ENCODE assay signal across 8 cellular contexts in the genomic region with DNA sequence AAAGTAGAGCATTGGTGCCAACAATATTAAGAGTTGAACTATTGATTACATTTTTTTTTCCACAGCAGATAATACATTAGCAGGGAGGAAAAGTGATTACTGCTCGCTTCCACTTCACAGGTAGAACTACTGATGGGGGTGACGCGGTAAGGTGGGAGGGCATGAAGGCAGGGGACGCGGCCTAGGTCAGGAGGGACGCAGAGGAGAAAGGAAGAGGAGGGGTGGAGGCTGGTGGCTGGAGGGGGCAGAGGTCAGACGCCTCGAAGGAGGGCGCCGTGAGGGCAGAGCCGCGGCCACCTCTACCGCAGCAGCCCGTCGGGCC. TPM values are rescaled to one million over a fixed set of nuclear protein-coding genes. Genes with fewer than 3 reads are reported as not detected.
DNase-seq lines count a peak whose midpoint lies in the region; ATAC-seq and TF ChIP-seq lines count a peak whose summit lies in the region.

No MANE protein-coding gene starts in this region.

- peak overlapping the region; percentile 26 to 86 for H3K9ac ChIP-seq in mucosa of rectum (ENCODE audit: low read depth in 1 of 2, low read length in 2 of 2)

- H3K4me3 ChIP-seq in AG04449 (ENCODE audit: low read depth, low read length) (peak overlapping the region; percentile 70), brain microvascular endothelial cell (ENCODE audit: low read depth, low read length) (peak overlapping the region; percentile 56), mucosa of rectum (ENCODE audit: low read length in 2 of 2) (peak overlapping the region; percentile 79 to 86)

- H3K27ac ChIP-seq in brain microvascular endothelial cell (peak overlapping the region; percentile 86), mucosa of rectum (ENCODE audit: low read depth in 2 of 2, low read length in 2 of 2) (peak overlapping the region; percentile 93)

- H3K27me3 ChIP-seq in brain microvascular endothelial cell (replicated peaks) = no peaks in the 10 kb centered on the region
- H3K27me3 ChIP-seq in mucosa of rectum (ENCODE audit: control insufficient read depth in 2 of 2, insufficient read depth in 2 of 2, low read length in 2 of 2) = no peaks in the 10 kb centered on the region

- TF ChIP-seq CTCF in AG04449 (IDR thresholded peaks at IDR 0.05; ENCODE audit: insufficient read depth, low read length, missing control alignments) (no peak), HFFc6 (IDR thresholded peaks at IDR 0.05) (no peak), brain microvascular endothelial cell (IDR thresholded peaks at IDR 0.05; ENCODE audit: low read depth, low read length, missing control alignments) (no peak)

- H3K27me3 Mint-ChIP-seq in HFFc6 (ENCODE audit: insufficient read depth) = no peaks in the 10 kb centered on the region; the same call in 1 of the 2 replicates

- no peaks in the 10 kb centered on the region for H3K9me3 Mint-ChIP-seq in HFFc6

- peak overlapping the region; percentile 82 for H3K4me3 Mint-ChIP-seq in HFFc6

- ATAC-seq in GM18867 (IDR thresholded peaks at IDR 0.05; ENCODE audit: unreplicated experiment) = no peak

- H3K4me1 Mint-ChIP-seq in HFFc6 (ENCODE audit: low read depth) = peaks cover 42% of the 10 kb centered on the region

- CTCF ChIA-PET in AG04449 (lab: Yijun Ruan, JAX) = interaction anchor here (0.6 to 4.4 kb wide), 21 partner anchors 10 to 548 kb away, joined by 3 to 42 read pairs (median 4); no protein-coding TSS in a partner anchor

- H3K36me3 Mint-ChIP-seq in HFFc6 (ENCODE audit: low read depth) = no peaks in the 10 kb centered on the region

- in situ Hi-C loops in brain microvascular endothelial cell (cut with HindIII; ENCODE audit: low pct_ligation_motif_present, low sequenced_read_pairs) = no loop called here

- POLR2A ChIA-PET in AG04449 (lab: Yijun Ruan, JAX) = no interaction called here

- DNase-seq in AG04449 (ENCODE audit: low read depth, low spot score) = no peak
- no peak for DNase-seq in HFFc6
- DNase-seq in brain microvascular endothelial cell = no peak
- DNase-seq in NCI-H2029 (lab: John Stamatoyannopoulos, UW) = no peak
- DNase-seq in SK-N-DZ (ENCODE audit: low spot score) = no peak
- DNase-seq in NCI-H1930 (lab: John Stamatoyannopoulos, UW) = no peak

- peak overlapping the region; percentile 42 for H3K27ac Mint-ChIP-seq in HFFc6

- peaks cover 4 to 10% of the 10 kb centered on the region in 2 donors for H3K4me1 ChIP-seq in mucosa of rectum (ENCODE audit: control insufficient read depth in 2 of 2, insufficient read depth in 2 of 2, low read length in 2 of 2)

- H3K9me3 ChIP-seq in mucosa of rectum (ENCODE audit: control insufficient read depth in 2 of 2, low read length in 2 of 2) = no peaks in the 10 kb centered on the region

- H3K36me3 ChIP-seq in brain microvascular endothelial cell (replicated peaks) (no peaks in the 10 kb centered on the region), mucosa of rectum (ENCODE audit: control insufficient read depth in 2 of 2, insufficient read depth in 2 of 2, low read length in 2 of 2) (no peaks in the 10 kb centered on the region)

RNA-seq across cellular contexts. Expression of gene B3GLCT, which starts 0.3 kb away (rescaled TPM):
- total RNA-seq in HFFc6 (2021; fragmentation: NEBNext Ultra II Directional; extraction: Animal tissue kit (Norgen Biotek cat#: 25700)) = 1 to 10 TPM; 5.0 to 7.5 (median 6.9) TPM
- polyA plus RNA-seq in SK-N-DZ (2014; cell fraction: cytosol; rRNA removed) = 13.8 and 15.3 TPM in 2 replicates
- 9.0 and 11.3 TPM in 2 replicates for polyA plus RNA-seq in SK-N-DZ (2014; cell fraction: nucleus; rRNA removed)

RNA-seq across cellular contexts. Expression of gene HSPH1, which starts 37.8 kb away (rescaled TPM):
- total RNA-seq in HFFc6 (2021; fragmentation: NEBNext Ultra II Directional; extraction: Animal tissue kit (Norgen Biotek cat#: 25700)) = 100 to 1,000 TPM in 5 of 6 experiments, 10 to 100 TPM in 1; 94.6 to 153 (median 104) TPM
- 97.4 and 97.5 TPM in 2 replicates for polyA plus RNA-seq in SK-N-DZ (2014; cell fraction: cytosol; rRNA removed)
- 137 and 171 TPM in 2 replicates for polyA plus RNA-seq in SK-N-DZ (2014; cell fraction: nucleus; rRNA removed)
